Comparison of ENCODE assay signal across 8 cellular contexts in the genomic region with DNA sequence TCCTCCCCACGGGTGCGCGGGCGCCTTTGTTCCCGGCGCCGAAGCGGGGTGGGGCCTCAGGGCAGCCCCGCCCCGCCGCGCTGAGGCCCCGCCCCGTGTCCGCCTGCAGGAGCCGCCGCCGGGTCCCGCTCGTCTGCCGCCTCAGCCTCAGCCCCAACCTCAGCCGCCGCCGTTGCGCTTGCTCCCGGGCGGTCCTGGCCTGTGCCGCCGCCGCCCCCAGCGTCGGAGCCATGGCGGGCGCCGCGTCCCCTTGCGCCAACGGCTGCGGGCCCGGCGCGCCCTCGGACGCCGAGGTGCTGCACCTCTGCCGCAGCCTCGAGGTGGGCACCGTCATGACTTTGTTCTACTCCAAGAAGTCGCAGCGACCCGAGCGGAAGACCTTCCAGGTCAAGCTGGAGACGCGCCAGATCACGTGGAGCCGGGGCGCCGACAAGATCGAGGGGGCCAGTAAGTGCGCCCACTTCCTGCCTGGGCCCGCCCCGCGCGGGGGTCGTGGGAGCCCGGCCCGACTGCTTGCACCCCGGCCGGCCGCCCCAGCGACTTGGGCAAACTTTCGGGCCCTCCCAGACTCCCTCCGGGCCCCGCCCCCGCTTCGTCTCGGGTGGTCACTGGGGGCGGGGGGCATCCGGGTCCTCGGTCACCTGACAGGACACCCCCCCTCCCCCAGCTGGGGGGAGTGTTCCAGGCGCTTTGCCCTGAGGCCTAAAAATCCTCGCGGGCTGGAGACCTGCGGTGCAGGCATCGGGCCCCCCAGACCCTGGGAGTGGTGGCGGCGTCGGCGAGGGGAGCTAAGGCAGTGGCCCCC. TPM values are rescaled to one million over a fixed set of nuclear protein-coding genes. Genes with fewer than 3 reads are reported as not detected.
DNase-seq lines count a peak whose midpoint lies in the region; ATAC-seq and TF ChIP-seq lines count a peak whose summit lies in the region.

Gene PLCG1 (plus strand): TSS at position 132 of the 805 bp plus-strand sequence. CDS start 99 bp downstream, at position 231.

- intact Hi-C loops in left lung (cut with DNase I) = no loop called here

- CTCF ChIA-PET in AG04449 (lab: Yijun Ruan, JAX) = interaction anchor here (1.5 to 2.9 kb wide), 5 partner anchors 42 to 203 kb away, joined by 4 to 7 read pairs (median 7); partner anchors contain the start of gene LPIN3

- H3K4me3 ChIP-seq in AG04449 (ENCODE audit: low read depth, low read length) (peak within 1 kb of the TSS; percentile 75), coronary artery (peak within 1 kb of the TSS; percentile 95), left lung (peak within 1 kb of the TSS; percentile 82 to 88)

- no peaks in the 10 kb centered on the region for H3K36me3 ChIP-seq in left lung

- ATAC-seq in GM18907 (IDR thresholded peaks at IDR 0.05; ENCODE audit: unreplicated experiment) = peak; percentile 54
- peak; percentile 55 for ATAC-seq in HG03139 (IDR thresholded peaks at IDR 0.05; ENCODE audit: unreplicated experiment)
- peak; percentile 83 for ATAC-seq in left lung

- POLR2A ChIA-PET in AG04449 (lab: Yijun Ruan, JAX) = no interaction called here

- H3K27ac ChIP-seq in coronary artery = peak within 1 kb of the TSS; percentile 95 to 96
- H3K27ac ChIP-seq in left lung = peak within 1 kb of the TSS; percentile 92 to 96

- DNase-seq in AG04449 (ENCODE audit: low read depth, low spot score) (no peak), NCI-H446 (lab: John Stamatoyannopoulos, UW) (peak; percentile 64 to 88), coronary artery (ENCODE audit: low spot score) (peak; percentile 88), left lung (peak; percentile 81 to 96)
- peak; percentile 73 to 82 for DNase-seq in activated CD4-positive, alpha-beta T cell treated with anti-CD3 and anti-CD28 coated beads for 4 hours
- DNase-seq in stimulated activated CD4-positive, alpha-beta T cell treated with anti-CD3 and anti-CD28 coated beads, Interleukin-2, amount 100 ng/mL, for 24 hours = peak; percentile 77 to 83

- H3K4me1 ChIP-seq in left lung = peaks cover 25 to 56% of the 10 kb centered on the region in 2 donors

- peaks cover 0 to 33% of the 10 kb centered on the region in 2 donors for H3K27me3 ChIP-seq in left lung

- TF ChIP-seq CTCF in AG04449 (IDR thresholded peaks at IDR 0.05; ENCODE audit: insufficient read depth, low read length, missing control alignments) (no peak), coronary artery (IDR thresholded peaks at IDR 0.05) (no peak), left lung (IDR thresholded peaks at IDR 0.05) (no peak)

- H3K9me3 ChIP-seq in left lung = no peaks in the 10 kb centered on the region

RNA-seq across cellular contexts. Expression of gene PLCG1, which starts in this region (rescaled TPM):
- 100 to 1,000 TPM in 1 of 2 donors, 10 to 100 TPM in 1; 64.9 to 121 TPM for total RNA-seq in left lung
